Comparison of ENCODE assay signal across 14 cellular contexts in the genomic region with DNA sequence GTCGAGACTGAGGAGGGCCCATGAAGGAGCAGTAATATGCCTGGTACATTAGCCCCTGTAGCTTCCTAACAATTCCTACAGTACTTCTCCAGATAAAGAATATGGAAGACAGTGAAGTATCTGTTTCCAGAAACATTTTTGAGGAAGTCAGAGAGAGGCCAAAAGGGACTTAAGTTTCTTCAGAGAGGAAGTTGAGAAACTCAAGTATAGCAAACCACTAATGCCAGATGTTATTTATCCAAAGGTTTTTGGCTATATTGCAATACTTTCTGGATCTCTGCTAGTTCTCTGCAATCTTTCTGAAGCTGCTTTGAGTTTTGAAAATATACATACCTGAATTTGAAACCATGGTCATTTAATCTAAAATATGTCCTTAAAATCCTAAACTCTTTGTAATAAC.
DNase-seq lines count a peak whose midpoint lies in the region; ATAC-seq and TF ChIP-seq lines count a peak whose summit lies in the region.
"Had no signal": no experiment of that assay in that cellular context is flagged by ENCODE, and none has a peak within 500 bp of the region (broad histone marks: within the 10 kb centered on the region; RNA-seq: fewer than 3 reads in every experiment).

No MANE protein-coding gene starts in this region.

- no peak overlapping the region for H3K4me2 ChIP-seq in mammary epithelial cell (ENCODE audit: insufficient read depth, low read depth, low read length)

- H3K27ac ChIP-seq in mammary epithelial cell (ENCODE audit: insufficient read depth, low read depth, low read length), result no peak overlapping the region
- H3K27ac ChIP-seq in aorta (ENCODE audit: low read depth in 1 of 2, low read length in 2 of 2), result peak overlapping the region; percentile 2 to 23
- no peak overlapping the region for H3K27ac ChIP-seq in effector memory CD4-positive, alpha-beta T cell (ENCODE audit: insufficient read depth, low read length, poor library complexity, severe bottlenecking)
- H3K27ac ChIP-seq: VCaP had no signal

- no peak for TF ChIP-seq CTCF in MCF 10A (IDR thresholded peaks at IDR 0.05; ENCODE audit: unreplicated experiment)
- TF ChIP-seq CTCF in mammary epithelial cell (conservative IDR thresholded peaks at IDR 0.05 in 1 of 2, IDR thresholded peaks at IDR 0.05 in 1 of 2; ENCODE audit: extremely low read depth in 1 of 2, insufficient read depth in 1 of 2, low read depth in 1 of 2, low read length in 2 of 2), result no peak
- no peak for TF ChIP-seq CTCF in cardiac fibroblast (IDR thresholded peaks at IDR 0.05; ENCODE audit: low read depth, low read length)
- TF ChIP-seq CTCF in mesothelial cell of epicardium (IDR thresholded peaks at IDR 0.05; ENCODE audit: unreplicated experiment), result no peak

- H3K36me3 Mint-ChIP-seq in MCF 10A (ENCODE audit: insufficient read depth, unreplicated experiment), result no peaks in the 10 kb centered on the region
- peaks cover under 1% of the 10 kb centered on the region for H3K36me3 Mint-ChIP-seq in mesothelial cell of epicardium

- dilution Hi-C loops in mammary epithelial cell (cut with HindIII; ENCODE audit: low sequenced_read_pairs), result no loop called here

- peaks cover under 1% of the 10 kb centered on the region for H3K9me3 Mint-ChIP-seq in MCF 10A (ENCODE audit: unreplicated experiment)
- H3K9me3 Mint-ChIP-seq in mesothelial cell of epicardium, result peaks cover 2% of the 10 kb centered on the region
- H3K9me3 Mint-ChIP-seq: activated T-helper 2 cell treated with anti-CD3 and anti-CD28 coated beads, Interferon-gamma antibody, Interleukin-2, Interleukin-4, amounts not matched to agents 10 μg/mL and 5 μg/mL and 100 μg/mL, durations not matched to agents 14 hours and 24 hours and 36 hours had no signal

- peaks cover 74% of the 10 kb centered on the region for H3K79me2 ChIP-seq in mammary epithelial cell (ENCODE audit: insufficient read depth, low read length)

- no TSS peak for BruUV-seq in MCF 10A (replicated peaks; lab: Mats Ljungman, UMichigan)
- BruUV-seq in mammary epithelial cell (replicated peaks; lab: Mats Ljungman, UMichigan), result no TSS peak

- H3K36me3 ChIP-seq in mammary epithelial cell (ENCODE audit: insufficient read depth, low read length) (no peaks in the 10 kb centered on the region), aorta (ENCODE audit: control insufficient read depth in 1 of 2, insufficient read depth in 2 of 2, low read length in 1 of 2) (no peaks in the 10 kb centered on the region)
- no peaks in the 10 kb centered on the region for H3K36me3 ChIP-seq in effector memory CD4-positive, alpha-beta T cell (ENCODE audit: control insufficient read depth, insufficient read depth, low read length)

- CTCF ChIA-PET in MCF 10A (lab: Yijun Ruan, JAX) (interaction anchor here (0.6 kb wide), 1 partner anchor 10 kb away, joined by 3 read pairs; no protein-coding TSS in a partner anchor), mammary epithelial cell (lab: Charles Lee; ENCODE audit: low non-redundant PET) (no interaction called here)

- ATAC-seq in aorta (ENCODE audit: low FRiP score) (peak; percentile 75), HG02981 (IDR thresholded peaks at IDR 0.05; ENCODE audit: unreplicated experiment) (no peak)
- ATAC-seq: effector memory CD8-positive, alpha-beta T cell; left colon had no signal

- H3K27me3 Mint-ChIP-seq in MCF 10A (ENCODE audit: insufficient read depth, unreplicated experiment) (no peaks in the 10 kb centered on the region), mesothelial cell of epicardium (ENCODE audit: low read depth) (no peaks in the 10 kb centered on the region)
- H3K27me3 Mint-ChIP-seq: effector memory CD8-positive, alpha-beta T cell had no signal

- H3K9ac ChIP-seq in mammary epithelial cell (ENCODE audit: insufficient read depth, low read length), result no peak overlapping the region

- H2AFZ ChIP-seq in mammary epithelial cell (ENCODE audit: low read depth, low read length), result no peak overlapping the region

- 27% methylated on average over 1 of the region's 1 CpG for WGBS in mammary epithelial cell (ENCODE audit: low coverage, missing lambda C conversion rate)
- 0 to 5% methylated on average over 1 of the region's 1 CpG for WGBS in aorta, 2 donors

- no peaks in the 10 kb centered on the region for H4K20me1 ChIP-seq in mammary epithelial cell (ENCODE audit: insufficient read depth, low read length)

- H3K4me1 ChIP-seq in mammary epithelial cell (ENCODE audit: insufficient read depth, low read length), result no peaks in the 10 kb centered on the region
- H3K4me1 ChIP-seq in aorta (ENCODE audit: control insufficient read depth in 1 of 2, insufficient read depth in 2 of 2, low read length in 2 of 2), result peaks cover 5 to 6% of the 10 kb centered on the region in 2 donors
- H3K4me1 ChIP-seq in effector memory CD4-positive, alpha-beta T cell (ENCODE audit: control insufficient read depth, insufficient read depth, low read length, poor library complexity, severe bottlenecking), result no peaks in the 10 kb centered on the region

- H3K27me3 ChIP-seq in mammary epithelial cell (ENCODE audit: insufficient read depth, low read length) (no peaks in the 10 kb centered on the region), aorta (ENCODE audit: control insufficient read depth in 1 of 2, insufficient read depth in 2 of 2, low read length in 1 of 2) (no peaks in the 10 kb centered on the region)
- H3K27me3 ChIP-seq in effector memory CD4-positive, alpha-beta T cell (replicated peaks; ENCODE audit: control insufficient read depth, insufficient read depth, low read length, poor library complexity, severe bottlenecking), result no peaks in the 10 kb centered on the region

- no peak overlapping the region for H3K4me3 Mint-ChIP-seq in MCF 10A (ENCODE audit: unreplicated experiment)
- no peak overlapping the region for H3K4me3 Mint-ChIP-seq in mesothelial cell of epicardium
- H3K4me3 Mint-ChIP-seq: effector memory CD8-positive, alpha-beta T cell had no signal

- POLR2A ChIA-PET in MCF 10A (lab: Yijun Ruan, JAX), result interaction anchor here (0.6 to 1.2 kb wide), 3 partner anchors 10 to 13 kb away, joined by 3 to 4 read pairs (median 3); no protein-coding TSS in a partner anchor

- in situ Hi-C loops in mammary epithelial cell (cut with MboI; ENCODE audit: low sequenced_read_pairs in 2 of 2), result no loop called here

- H3K9me3 ChIP-seq in mammary epithelial cell (replicated peaks; ENCODE audit: insufficient read depth, low read length), result no peaks in the 10 kb centered on the region
- H3K9me3 ChIP-seq in aorta (ENCODE audit: control insufficient read depth, low read length), result no peaks in the 10 kb centered on the region
- no peaks in the 10 kb centered on the region for H3K9me3 ChIP-seq in effector memory CD4-positive, alpha-beta T cell (ENCODE audit: control insufficient read depth, low read length)

- intact Hi-C loops in MCF 10A (cut with micrococcal nuclease), result no loop called here
- intact Hi-C loops in mammary epithelial cell (cut with micrococcal nuclease), result no loop called here
- intact Hi-C loops in aorta (cut with DNase I), result no loop called here

- H3K27ac Mint-ChIP-seq in MCF 10A (ENCODE audit: low read depth, unreplicated experiment), result peak overlapping the region; percentile 73
- peak overlapping the region; percentile 75 for H3K27ac Mint-ChIP-seq in mesothelial cell of epicardium
- H3K27ac Mint-ChIP-seq: activated T-helper 2 cell treated with anti-CD3 and anti-CD28 coated beads, Interferon-gamma antibody, Interleukin-2, Interleukin-4, amounts not matched to agents 10 μg/mL and 5 μg/mL and 100 μg/mL, durations not matched to agents 14 hours and 24 hours and 36 hours; effector memory CD8-positive, alpha-beta T cell had no signal

- H3K4me3 ChIP-seq in mammary epithelial cell (replicated peaks in 1 of 3; ENCODE audit: insufficient read depth in 1 of 3, low read depth in 2 of 3, low read length in 3 of 3), result no peak overlapping the region
- no peak overlapping the region for H3K4me3 ChIP-seq in cardiac fibroblast (replicated peaks in 1 of 2; ENCODE audit: low read depth in 2 of 2, low read length in 2 of 2)
- no peak overlapping the region for H3K4me3 ChIP-seq in aorta (ENCODE audit: low read length in 2 of 2)
- no peak overlapping the region for H3K4me3 ChIP-seq in effector memory CD4-positive, alpha-beta T cell (ENCODE audit: insufficient read depth, low read depth, low read length, poor library complexity, severe bottlenecking)

- DNase-seq in MCF 10A (ENCODE audit: unreplicated experiment), result peak; percentile 41
- no peak for DNase-seq in mammary epithelial cell
- peak; percentile 83 to 89 for DNase-seq in cardiac fibroblast (ENCODE audit: low read depth in 2 of 2)
- no peak for DNase-seq in mesothelial cell of epicardium (ENCODE audit: low spot score in 2 of 2, unreplicated experiment in 2 of 2)
- no peak for DNase-seq in aorta
- no peak for DNase-seq in NCI-H2107 (lab: John Stamatoyannopoulos, UW)
- DNase-seq in effector memory CD4-positive, alpha-beta T cell, result no peak
- DNase-seq: effector memory CD8-positive, alpha-beta T cell; KG1; left colon; NCI-H774 had no signal

- H3K4me1 Mint-ChIP-seq in MCF 10A (ENCODE audit: insufficient read depth, unreplicated experiment), result peaks cover 34% of the 10 kb centered on the region
- peaks cover 41% of the 10 kb centered on the region for H3K4me1 Mint-ChIP-seq in mesothelial cell of epicardium

Comparison
In these comparisons a context has a peak if more than half of its experiments do, and no peak if none do; other contexts are left out.
1. DNase-seq: peak in MCF 10A (single experiment) and cardiac fibroblast (2 of 2); none in mammary epithelial cell (single experiment), mesothelial cell of epicardium (0 of 2), aorta (0 of 2), NCI-H2107 (single experiment) and effector memory CD4-positive, alpha-beta T cell (0 of 3).
2. H3K27ac ChIP-seq: peak in aorta (2 of 2); none in mammary epithelial cell (single experiment) and effector memory CD4-positive, alpha-beta T cell (single experiment).